In genomic region chr12:52139147-52139546, GRCh38 we compare ENCODE assay signal across 28 cellular contexts. TPM values are rescaled to one million over a fixed set of nuclear protein-coding genes. Genes with fewer than 3 reads are reported as not detected.
"Had no signal": no experiment of that assay in that cellular context is flagged by ENCODE, and none has a peak within 500 bp of the region (broad histone marks: within the 10 kb centered on the region; RNA-seq: fewer than 3 reads in every experiment).

No MANE protein-coding gene starts in this region.

- H3K27ac Mint-ChIP-seq: activated B cell treated with CpG ODN at 0.5 μM for 24 hours; activated CD4-positive, alpha-beta T cell treated with anti-CD3 and anti-CD28 coated beads for 36 hours; activated CD8-positive, alpha-beta memory T cell treated with anti-CD3 and anti-CD28 coated beads, Interleukin-2, amount 10 ng/mL, durations not matched to agents 7 days and 5 days; activated CD8-positive, alpha-beta T cell treated with anti-CD3 and anti-CD28 coated beads, Interleukin-2, amount 10 ng/mL, durations not matched to agents 7 days and 5 days; activated naive CD4-positive, alpha-beta T cell treated with anti-CD3 and anti-CD28 coated beads, Interleukin-2, amount 50 U/mL, for 24 hours; activated naive CD8-positive, alpha-beta T cell treated with anti-CD3 and anti-CD28 coated beads, Interleukin-2, amount 50 U/mL, for 24 hours; activated T-helper 2 cell treated with anti-CD3 and anti-CD28 coated beads, Interferon-gamma antibody, Interleukin-2, Interleukin-4, amounts not matched to agents 10 μg/mL and 5 μg/mL and 100 μg/mL, durations not matched to agents 14 hours and 24 hours and 36 hours; nephron progenitor cell; T-helper 17 cell had no signal

- H3K4me1 Mint-ChIP-seq: activated CD4-positive, alpha-beta T cell treated with anti-CD3 and anti-CD28 coated beads for 36 hours; activated CD8-positive, alpha-beta memory T cell treated with anti-CD3 and anti-CD28 coated beads, Interleukin-2, amount 10 ng/mL, durations not matched to agents 7 days and 5 days; activated naive CD4-positive, alpha-beta T cell treated with anti-CD3 and anti-CD28 coated beads, Interleukin-2, amount 50 U/mL, for 24 hours; activated naive CD8-positive, alpha-beta T cell treated with anti-CD3 and anti-CD28 coated beads, Interleukin-2, amount 50 U/mL, for 24 hours; central memory CD8-positive, alpha-beta T cell had no signal

- H3K4me3 Mint-ChIP-seq: activated B cell treated with CpG ODN at 0.5 μM for 24 hours; activated CD4-positive, alpha-beta T cell treated with anti-CD3 and anti-CD28 coated beads for 36 hours; activated CD8-positive, alpha-beta memory T cell treated with anti-CD3 and anti-CD28 coated beads, Interleukin-2, amount 10 ng/mL, durations not matched to agents 7 days and 5 days; activated CD8-positive, alpha-beta T cell treated with anti-CD3 and anti-CD28 coated beads, Interleukin-2, amount 10 ng/mL, durations not matched to agents 7 days and 5 days; activated naive CD4-positive, alpha-beta T cell treated with anti-CD3 and anti-CD28 coated beads, Interleukin-2, amount 50 U/mL, for 24 hours; activated naive CD8-positive, alpha-beta T cell treated with anti-CD3 and anti-CD28 coated beads, Interleukin-2, amount 50 U/mL, for 24 hours; central memory CD8-positive, alpha-beta T cell; nephron progenitor cell; T-helper 17 cell had no signal

- H3K9me3 ChIP-seq: esophagus muscularis mucosa, left ventricle myocardium inferior, mucosa of descending colon, pancreas, prostate gland, testis, transverse colon had no signal

- H3K27ac ChIP-seq: esophagus muscularis mucosa, left ventricle myocardium inferior, pancreas, prostate gland, skin epidermis, transverse colon had no signal

- H3K4me1 ChIP-seq: esophagus muscularis mucosa, left ventricle myocardium inferior, pancreas, testis had no signal

- DNase-seq: activated B cell treated with CpG ODN at 0.5 μM for 24 hours; amygdala; effector CD4-positive, alpha-beta T cell; foreskin melanocyte; left ventricle myocardium inferior; retina; stimulated activated CD4-positive, alpha-beta T cell treated with anti-CD3 and anti-CD28 coated beads, Interleukin-12 subunit alpha, Interleukin-12 subunit beta, amount 100 ng/mL, for 4 hours; testis had no signal

- H3K27me3 Mint-ChIP-seq: activated naive CD4-positive, alpha-beta T cell treated with anti-CD3 and anti-CD28 coated beads, Interleukin-2, amount 50 U/mL, for 24 hours; activated naive CD8-positive, alpha-beta T cell treated with anti-CD3 and anti-CD28 coated beads, Interleukin-2, amount 50 U/mL, for 24 hours had no signal

- H3K4me3 ChIP-seq: esophagus muscularis mucosa, left ventricle myocardium inferior, lung, mucosa of descending colon, pancreas, prostate gland, skin epidermis, testis, transverse colon had no signal

- H3K36me3 ChIP-seq: esophagus muscularis mucosa, left ventricle myocardium inferior, pancreas, prostate gland, transverse colon had no signal

- H3K36me3 Mint-ChIP-seq: activated CD8-positive, alpha-beta memory T cell treated with anti-CD3 and anti-CD28 coated beads, Interleukin-2, amount 10 ng/mL, durations not matched to agents 7 days and 5 days; activated naive CD4-positive, alpha-beta T cell treated with anti-CD3 and anti-CD28 coated beads, Interleukin-2, amount 50 U/mL, for 24 hours had no signal

- H3K27me3 ChIP-seq: esophagus muscularis mucosa, pancreas, testis, transverse colon had no signal

- H3K9me3 Mint-ChIP-seq: activated B cell treated with CpG ODN at 0.5 μM for 24 hours; activated naive CD4-positive, alpha-beta T cell treated with anti-CD3 and anti-CD28 coated beads, Interleukin-2, amount 50 U/mL, for 24 hours; activated naive CD8-positive, alpha-beta T cell treated with anti-CD3 and anti-CD28 coated beads, Interleukin-2, amount 50 U/mL, for 24 hours; activated T-helper 2 cell treated with anti-CD3 and anti-CD28 coated beads, Interferon-gamma antibody, Interleukin-2, Interleukin-4, amounts not matched to agents 10 μg/mL and 5 μg/mL and 100 μg/mL, durations not matched to agents 14 hours and 24 hours and 36 hours; central memory CD8-positive, alpha-beta T cell; nephron progenitor cell had no signal

RNA-seq across cellular contexts. Expression of gene KRT80, which starts 52.7 kb away (rescaled TPM):
- total RNA-seq: activated B cell treated with CpG ODN at 0.5 μM for 24 hours; activated CD4-positive, alpha-beta T cell treated with anti-CD3 and anti-CD28 coated beads for 36 hours; activated CD8-positive, alpha-beta memory T cell treated with anti-CD3 and anti-CD28 coated beads, Interleukin-2, amount 10 ng/mL, durations not matched to agents 7 days and 5 days; activated CD8-positive, alpha-beta T cell treated with anti-CD3 and anti-CD28 coated beads, Interleukin-2, amount 10 ng/mL, durations not matched to agents 7 days and 5 days; activated T-helper 2 cell treated with anti-CD3 and anti-CD28 coated beads, Interferon-gamma antibody, Interleukin-2, Interleukin-4, amounts not matched to agents 10 μg/mL and 5 μg/mL and 100 μg/mL, durations not matched to agents 14 hours and 24 hours and 36 hours; left ventricle myocardium inferior; mesenteric fat pad; T-helper 17 cell had no signal

RNA-seq across cellular contexts. Expression of gene SMIM41, which starts 59.6 kb away (rescaled TPM):
- total RNA-seq: activated B cell treated with CpG ODN at 0.5 μM for 24 hours; activated CD4-positive, alpha-beta T cell treated with anti-CD3 and anti-CD28 coated beads for 36 hours; activated CD8-positive, alpha-beta memory T cell treated with anti-CD3 and anti-CD28 coated beads, Interleukin-2, amount 10 ng/mL, durations not matched to agents 7 days and 5 days; activated CD8-positive, alpha-beta T cell treated with anti-CD3 and anti-CD28 coated beads, Interleukin-2, amount 10 ng/mL, durations not matched to agents 7 days and 5 days; dermis blood vessel endothelial cell; glomerular endothelial cell; myocyte; T-helper 17 cell had no signal
